Comparison of ENCODE assay signal across 17 cellular contexts in genomic region chr5:133867851-133868545, GRCh38.
DNase-seq lines count a peak whose midpoint lies in the region; ATAC-seq and TF ChIP-seq lines count a peak whose summit lies in the region.
"Had no signal": no experiment of that assay in that cellular context is flagged by ENCODE, and none has a peak within 500 bp of the region (broad histone marks: within the 10 kb centered on the region; RNA-seq: fewer than 3 reads in every experiment).

No MANE protein-coding gene starts in this region.

- intact Hi-C loops in posterior vena cava (cut with DNase I) (loop anchor here (5.0 to 10.0 kb wide), 2 partner anchors 433 to 756 kb away; no protein-coding TSS in a partner anchor), prostate gland (cut with DNase I) (loop anchor here (2.0 to 5.0 kb wide), 2 partner anchors 446 to 757 kb away; no protein-coding TSS in a partner anchor)

- TF ChIP-seq POLR2A in prostate gland (IDR thresholded peaks at IDR 0.05): no peak

- H3K9ac ChIP-seq in BLaER1: peak overlapping the region; percentile 42; the same call in 1 of the 2 replicates

- no peak for ATAC-seq in stimulated activated memory B cell treated with anti-CD40 and anti-IgM and Interleukin-4, amounts not matched to agents 10 μg/mL and 1 μg/mL and 100 μg/mL, for 72 hours
- ATAC-seq: A549, GM23338 had no signal

- H3K4me1 Mint-ChIP-seq in stimulated activated memory B cell treated with anti-CD40 and anti-IgM and Interleukin-4, amounts not matched to agents 10 μg/mL and 1 μg/mL and 100 μg/mL, for 72 hours: no peaks in the 10 kb centered on the region
- H3K4me1 Mint-ChIP-seq: GM23338 had no signal

- H3K4me3 ChIP-seq in BLaER1 (no peak overlapping the region), HEK293 (ENCODE audit: low read depth, low read length) (no peak overlapping the region), WERI-Rb-1 (ENCODE audit: low read depth, low read length) (no peak overlapping the region), prostate gland (no peak overlapping the region)
- H3K4me3 ChIP-seq: A549, GM23338 had no signal

- CTCF ChIA-PET in HEK293 (lab: Yijun Ruan, JAX): interaction anchor here (0.9 to 3.2 kb wide), 17 partner anchors 8 to 449 kb away, joined by 3 to 31 read pairs (median 5); no protein-coding TSS in a partner anchor

- no peaks in the 10 kb centered on the region for H3K36me3 Mint-ChIP-seq in stimulated activated memory B cell treated with anti-CD40 and anti-IgM and Interleukin-4, amounts not matched to agents 10 μg/mL and 1 μg/mL and 100 μg/mL, for 72 hours
- H3K36me3 Mint-ChIP-seq: CD4-positive, alpha-beta memory T cell had no signal

- no peaks in the 10 kb centered on the region for H4K20me1 ChIP-seq in BLaER1

- H3K4me2 ChIP-seq in BLaER1: peak overlapping the region; percentile 81
- H3K4me2 ChIP-seq: GM23338 had no signal

- H3K27ac ChIP-seq in BLaER1 (peak overlapping the region; percentile 57), HEK293 (ENCODE audit: extremely low read depth, low read depth, low read length) (no peak overlapping the region), WERI-Rb-1 (peak overlapping the region; percentile 85), prostate gland (no peak overlapping the region)
- H3K27ac ChIP-seq: A549 had no signal

- no peaks in the 10 kb centered on the region for H3K36me3 ChIP-seq in BLaER1
- H3K36me3 ChIP-seq in HEK293 (ENCODE audit: control insufficient read depth in 2 of 2, insufficient read depth in 1 of 2, low read length in 2 of 2): no peaks in the 10 kb centered on the region
- H3K36me3 ChIP-seq in WERI-Rb-1: no peaks in the 10 kb centered on the region
- H3K36me3 ChIP-seq in prostate gland: no peaks in the 10 kb centered on the region

- POLR2A ChIA-PET in HEK293 (lab: Yijun Ruan, JAX): no interaction called here

- TF ChIP-seq CTCF in HEK293 (tag by site-specific recombination; IDR thresholded peaks at IDR 0.05): no peak
- TF ChIP-seq CTCF in WERI-Rb-1 (IDR thresholded peaks at IDR 0.05; ENCODE audit: low read depth, low read length): no peak
- no peak for TF ChIP-seq CTCF in prostate gland (IDR thresholded peaks at IDR 0.05)

- WGBS in prostate gland: 90% methylated on average over 10 of the region's 10 CpGs

- H3K4me3 Mint-ChIP-seq in stimulated activated memory B cell treated with anti-CD40 and anti-IgM and Interleukin-4, amounts not matched to agents 10 μg/mL and 1 μg/mL and 100 μg/mL, for 72 hours: no peak overlapping the region
- H3K4me3 Mint-ChIP-seq: CD4-positive, alpha-beta memory T cell; GM23338; H9 had no signal

- H3K9me3 ChIP-seq in BLaER1 (no peaks in the 10 kb centered on the region), HEK293 (ENCODE audit: control insufficient read depth, insufficient read depth, low read depth, low read length) (no peaks in the 10 kb centered on the region), WERI-Rb-1 (ENCODE audit: severe bottlenecking) (no peaks in the 10 kb centered on the region), prostate gland (no peaks in the 10 kb centered on the region)
- H3K9me3 ChIP-seq: A549 had no signal

- no peaks in the 10 kb centered on the region for H3K9me3 Mint-ChIP-seq in stimulated activated memory B cell treated with anti-CD40 and anti-IgM and Interleukin-4, amounts not matched to agents 10 μg/mL and 1 μg/mL and 100 μg/mL, for 72 hours
- H3K9me3 Mint-ChIP-seq: GM23338, H9 had no signal

- H3K27me3 ChIP-seq in BLaER1 (no peaks in the 10 kb centered on the region), WERI-Rb-1 (ENCODE audit: insufficient read depth, low read depth, severe bottlenecking) (no peaks in the 10 kb centered on the region), prostate gland (replicated peaks; ENCODE audit: insufficient read depth) (no peaks in the 10 kb centered on the region)

- no peaks in the 10 kb centered on the region for H3K27me3 Mint-ChIP-seq in stimulated activated memory B cell treated with anti-CD40 and anti-IgM and Interleukin-4, amounts not matched to agents 10 μg/mL and 1 μg/mL and 100 μg/mL, for 72 hours

- H3K27ac Mint-ChIP-seq in stimulated activated memory B cell treated with anti-CD40 and anti-IgM and Interleukin-4, amounts not matched to agents 10 μg/mL and 1 μg/mL and 100 μg/mL, for 72 hours: no peak overlapping the region
- H3K27ac Mint-ChIP-seq: CD4-positive, alpha-beta memory T cell; GM23338; H9 had no signal

- H3K4me1 ChIP-seq in BLaER1 (peaks cover 85% of the 10 kb centered on the region), HEK293 (ENCODE audit: control insufficient read depth, insufficient read depth, low read length) (no peaks in the 10 kb centered on the region; the same call in 1 of the 2 replicates), prostate gland (replicated peaks) (peaks cover 3% of the 10 kb centered on the region)

- DNase-seq in WERI-Rb-1 (peak; percentile 82), posterior vena cava (ENCODE audit: low spot score) (peak; percentile 74), cerebellar nuclear complex (lab: John Stamatoyannopoulos, UW) (no peak), prostate gland (ENCODE audit: low spot score) (no peak)
- DNase-seq: AML-193; C1 segment of cervical spinal cord; CD4-positive, alpha-beta memory T cell; COR-L47; DMS153; DMS79 treated with DMSO at 0.1 percent for 48 hours; EL; H9 had no signal

TF ChIP-seq in HEK293, 187 proteins besides CTCF, POLR2A, EP300 and RAD21:
- 0 out of 2 replicates have a peak, but pooled peaks have one; percentile 42 for TF ChIP-seq ZNF223 (tag by site-specific recombination; IDR thresholded peaks at IDR 0.05)
- TF ChIP-seq, protein P1, sequence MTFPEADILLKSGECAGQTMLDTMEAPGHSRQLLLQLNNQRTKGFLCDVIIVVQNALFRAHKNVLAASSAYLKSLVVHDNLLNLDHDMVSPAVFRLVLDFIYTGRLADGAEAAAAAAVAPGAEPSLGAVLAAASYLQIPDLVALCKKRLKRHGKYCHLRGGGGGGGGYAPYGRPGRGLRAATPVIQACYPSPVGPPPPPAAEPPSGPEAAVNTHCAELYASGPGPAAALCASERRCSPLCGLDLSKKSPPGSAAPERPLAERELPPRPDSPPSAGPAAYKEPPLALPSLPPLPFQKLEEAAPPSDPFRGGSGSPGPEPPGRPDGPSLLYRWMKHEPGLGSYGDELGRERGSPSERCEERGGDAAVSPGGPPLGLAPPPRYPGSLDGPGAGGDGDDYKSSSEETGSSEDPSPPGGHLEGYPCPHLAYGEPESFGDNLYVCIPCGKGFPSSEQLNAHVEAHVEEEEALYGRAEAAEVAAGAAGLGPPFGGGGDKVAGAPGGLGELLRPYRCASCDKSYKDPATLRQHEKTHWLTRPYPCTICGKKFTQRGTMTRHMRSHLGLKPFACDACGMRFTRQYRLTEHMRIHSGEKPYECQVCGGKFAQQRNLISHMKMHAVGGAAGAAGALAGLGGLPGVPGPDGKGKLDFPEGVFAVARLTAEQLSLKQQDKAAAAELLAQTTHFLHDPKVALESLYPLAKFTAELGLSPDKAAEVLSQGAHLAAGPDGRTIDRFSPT (tag by site-specific recombination; IDR thresholded peaks at IDR 0.05): no peak

Comparison
In these comparisons a context has a peak if more than half of its experiments do, and no peak if none do; other contexts are left out.
1. H3K27ac ChIP-seq: peak in BLaER1 (single experiment) and WERI-Rb-1 (single experiment); none in HEK293 (single experiment) and prostate gland (0 of 2).
2. DNase-seq: peak in WERI-Rb-1 (single experiment) and posterior vena cava (single experiment); none in cerebellar nuclear complex (0 of 2) and prostate gland (single experiment).